ENCODE assay signal across 8 cellular contexts in the genomic region with DNA sequence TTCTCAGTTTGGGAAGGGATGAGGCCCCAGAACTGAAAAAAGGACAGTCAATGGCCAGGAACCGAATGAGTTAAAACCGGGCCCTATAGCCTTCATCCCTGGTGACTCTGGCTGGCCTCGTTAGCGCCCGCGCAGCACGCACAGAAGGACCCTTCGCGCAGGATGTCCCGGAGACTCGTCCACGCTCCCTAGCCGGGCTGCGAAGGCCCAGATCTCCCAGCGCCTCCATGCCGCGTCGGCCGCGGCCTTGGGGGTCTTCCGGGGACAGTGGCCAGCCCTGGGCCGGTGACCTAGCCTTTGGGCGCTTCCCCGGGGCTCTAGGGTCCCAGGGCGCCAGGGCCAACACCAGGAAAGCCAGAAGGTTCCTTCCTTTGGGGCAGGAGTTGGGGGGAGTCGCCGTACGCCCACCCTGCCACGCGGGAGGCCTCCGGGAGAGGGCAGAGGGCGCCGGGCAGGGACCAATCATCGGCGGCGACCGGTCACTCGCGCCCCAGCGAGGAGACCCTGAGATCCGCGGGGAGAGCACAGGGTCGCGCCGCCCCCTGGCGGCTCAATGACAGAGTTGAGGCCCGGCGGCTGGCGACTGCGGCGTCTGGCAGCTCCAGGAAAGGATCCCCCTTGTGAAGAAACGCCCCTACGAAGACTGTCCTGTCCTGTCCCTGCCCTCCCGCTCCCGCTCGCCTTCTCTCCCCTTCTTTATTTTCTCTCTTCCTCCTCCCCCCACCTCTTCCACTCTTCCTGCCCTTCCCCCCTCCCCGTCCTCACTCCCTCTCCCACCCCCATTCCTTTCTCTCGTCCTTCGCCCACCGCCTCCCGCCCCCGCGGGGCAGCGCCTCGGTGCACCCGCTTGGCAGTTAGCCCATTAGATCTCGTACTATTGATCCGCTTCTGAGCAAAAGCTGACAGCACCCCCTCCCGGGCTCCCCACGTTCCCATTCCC.
DNase-seq lines count a peak whose midpoint lies in the region; ATAC-seq lines count a peak whose summit lies in the region.

No MANE protein-coding gene starts in this region.

- DNase-seq in CD1c-positive myeloid dendritic cell (ENCODE audit: extremely low spot score), result peak; percentile 18
- DNase-seq in HuH-7.5 (ENCODE audit: low spot score), result peak; percentile 93
- peak; percentile 22 for DNase-seq in RPMI7951 (ENCODE audit: low read depth)
- DNase-seq in activated gamma-delta T cell treated with anti-CD3 and anti-CD28 coated beads, Interleukin-2, amount 50 U/mL, for 16 hours (ENCODE audit: low read depth), result peak; percentile 16
- DNase-seq in glomerular visceral epithelial cell (ENCODE audit: extremely low spot score), result peak; percentile 41
- peak; percentile 44 to 93 (median 70) for DNase-seq in posterior cingulate gyrus

- ATAC-seq in HG03442 (IDR thresholded peaks at IDR 0.05; ENCODE audit: unreplicated experiment) (no peak), GM18498 (IDR thresholded peaks at IDR 0.05; ENCODE audit: unreplicated experiment) (no peak)

- intact Hi-C loops in posterior cingulate gyrus (cut with DNase I), result loop anchor here (2.0 to 10.0 kb wide), 3 partner anchors 61 to 283 kb away; partner anchors contain the start of gene BTRC

Comparison
In these comparisons a context has a peak if more than half of its experiments do, and no peak if none do; other contexts are left out.
1. DNase-seq: peak in every context shown above with its lines; median percentile 93 in HuH-7.5; 70 in posterior cingulate gyrus; 41 in glomerular visceral epithelial cell; 22 in RPMI7951; 18 in CD1c-positive myeloid dendritic cell; 16 in activated gamma-delta T cell treated with anti-CD3 and anti-CD28 coated beads, Interleukin-2, amount 50 U/mL, for 16 hours.